Comparison of ENCODE assay signal across 8 cellular contexts in genomic region chr15:90087454-90088154, GRCh38. TPM values are rescaled to one million over a fixed set of nuclear protein-coding genes. Genes with fewer than 3 reads are reported as not detected.
DNase-seq lines count a peak whose midpoint lies in the region; ATAC-seq and TF ChIP-seq lines count a peak whose summit lies in the region.

No MANE protein-coding gene starts in this region.

- H3K36me3 ChIP-seq in cardiac muscle cell, result peaks cover 50% of the 10 kb centered on the region
- peaks cover 58% of the 10 kb centered on the region for H3K36me3 ChIP-seq in suprapubic skin

- intact Hi-C loops in Right ventricle myocardium inferior (cut with DNase I), result no loop called here

- ATAC-seq in Right ventricle myocardium inferior (no peak), GM21360 (IDR thresholded peaks at IDR 0.05; ENCODE audit: unreplicated experiment) (no peak), HG02973 (IDR thresholded peaks at IDR 0.05; ENCODE audit: unreplicated experiment) (no peak)
- ATAC-seq in stimulated activated naive B cell treated with anti-CD40 and anti-IgM and Interleukin-4, amounts not matched to agents 10 μg/mL and 1 μg/mL and 100 μg/mL, for 72 hours (replicated peaks), result peak; percentile 60 to 63

- H3K9me3 ChIP-seq in cardiac muscle cell (ENCODE audit: low read depth) (no peaks in the 10 kb centered on the region), suprapubic skin (no peaks in the 10 kb centered on the region)

- peak overlapping the region; percentile 59 for H3K27ac Mint-ChIP-seq in stimulated activated naive B cell treated with anti-CD40 and anti-IgM and Interleukin-4, amounts not matched to agents 10 μg/mL and 1 μg/mL and 100 μg/mL, for 72 hours

- H3K27me3 Mint-ChIP-seq in stimulated activated naive B cell treated with anti-CD40 and anti-IgM and Interleukin-4, amounts not matched to agents 10 μg/mL and 1 μg/mL and 100 μg/mL, for 72 hours, result no peaks in the 10 kb centered on the region

- peaks cover 9 to 14% of the 10 kb centered on the region in 2 donors for H3K4me1 Mint-ChIP-seq in stimulated activated naive B cell treated with anti-CD40 and anti-IgM and Interleukin-4, amounts not matched to agents 10 μg/mL and 1 μg/mL and 100 μg/mL, for 72 hours

- H3K27ac ChIP-seq in cardiac muscle cell (no peak overlapping the region), suprapubic skin (no peak overlapping the region)

- no peaks in the 10 kb centered on the region for H3K9me3 Mint-ChIP-seq in stimulated activated naive B cell treated with anti-CD40 and anti-IgM and Interleukin-4, amounts not matched to agents 10 μg/mL and 1 μg/mL and 100 μg/mL, for 72 hours

- no peak overlapping the region for H3K4me3 Mint-ChIP-seq in stimulated activated naive B cell treated with anti-CD40 and anti-IgM and Interleukin-4, amounts not matched to agents 10 μg/mL and 1 μg/mL and 100 μg/mL, for 72 hours

- no peak for TF ChIP-seq EP300 in suprapubic skin (IDR thresholded peaks at IDR 0.05)

- no peak for TF ChIP-seq POLR2A in suprapubic skin (IDR thresholded peaks at IDR 0.05)

- peaks cover 35 to 59% of the 10 kb centered on the region in 2 donors for H3K36me3 Mint-ChIP-seq in stimulated activated naive B cell treated with anti-CD40 and anti-IgM and Interleukin-4, amounts not matched to agents 10 μg/mL and 1 μg/mL and 100 μg/mL, for 72 hours

- H3K4me1 ChIP-seq in cardiac muscle cell (ENCODE audit: low read depth) (no peaks in the 10 kb centered on the region), suprapubic skin (peaks cover 1% of the 10 kb centered on the region)

- DNase-seq in cardiac muscle cell (ENCODE audit: low read depth in 1 of 2, low spot score in 1 of 2) (peak in 1 of 2 donors; percentile 36), Right ventricle myocardium inferior (ENCODE audit: missing footprints) (no peak), RPMI8226 (peak; percentile 50), epithelial cell of proximal tubule (ENCODE audit: low read depth) (no peak), suprapubic skin (ENCODE audit: low spot score in 2 of 2) (no peak)
- no peak for DNase-seq in stimulated activated naive B cell treated with anti-CD40 and anti-IgM and Interleukin-4, amounts not matched to agents 10 μg/mL and 1 μg/mL and 100 μg/mL, for 72 hours

- H3K4me3 ChIP-seq in cardiac muscle cell, result no peak overlapping the region
- H3K4me3 ChIP-seq in epithelial cell of proximal tubule (ENCODE audit: low read depth, low read length), result no peak overlapping the region
- no peak overlapping the region for H3K4me3 ChIP-seq in suprapubic skin

- 67% methylated on average over 20 of the region's 20 CpGs for WGBS in suprapubic skin

- H3K27me3 ChIP-seq in cardiac muscle cell, result no peaks in the 10 kb centered on the region
- no peaks in the 10 kb centered on the region for H3K27me3 ChIP-seq in suprapubic skin

- TF ChIP-seq CTCF in cardiac muscle cell (IDR thresholded peaks at IDR 0.05; ENCODE audit: low read depth, low read length) (peak; percentile 28), epithelial cell of proximal tubule (conservative IDR thresholded peaks at IDR 0.05; ENCODE audit: low read depth, low read length) (peak; percentile 27), suprapubic skin (IDR thresholded peaks at IDR 0.05) (no peak)

RNA-seq across cellular contexts. Expression of gene IDH2, which starts 14.7 kb away (rescaled TPM):
- total RNA-seq in cardiac muscle cell (392 and 406 TPM in 2 replicates), Right ventricle myocardium inferior (1,173 TPM), epithelial cell of proximal tubule (134 and 170 TPM in 2 replicates), suprapubic skin (100 to 1,000 TPM in 1 of 4 donors, 10 to 100 TPM in 3; 68.6 to 126 (median 76.7) TPM)
- polyA plus RNA-seq in cardiac muscle cell, result 673 and 712 TPM in 2 replicates

Comparison
In these comparisons a context has a peak if more than half of its experiments do, and no peak if none do; other contexts are left out.
1. CTCF ChIP-seq: peak in cardiac muscle cell (single experiment) and epithelial cell of proximal tubule (single experiment); none in suprapubic skin (0 of 2).
2. ATAC-seq: peak in stimulated activated naive B cell treated with anti-CD40 and anti-IgM and Interleukin-4, amounts not matched to agents 10 μg/mL and 1 μg/mL and 100 μg/mL, for 72 hours (2 of 2); none in Right ventricle myocardium inferior (single experiment), GM21360 (single experiment) and HG02973 (single experiment).